In genomic region chr9:37902804-37903580, GRCh38 we compare ENCODE assay signal across 8 cellular contexts. TPM values are rescaled to one million over a fixed set of nuclear protein-coding genes. Genes with fewer than 3 reads are reported as not detected.
DNase-seq lines count a peak whose midpoint lies in the region; ATAC-seq and TF ChIP-seq lines count a peak whose summit lies in the region.

No MANE protein-coding gene starts in this region.

- ATAC-seq in HG03066 (IDR thresholded peaks at IDR 0.05; ENCODE audit: low read depth, unreplicated experiment): peak; percentile 16

- no peaks in the 10 kb centered on the region for H3K9me3 ChIP-seq in ovary

- peak; percentile 19 for DNase-seq in stimulated activated CD4-positive, alpha-beta T cell treated with anti-CD3 and anti-CD28 coated beads, Interleukin-15, amount 100 ng/mL, for 24 hours
- DNase-seq in stimulated activated CD4-positive, alpha-beta T cell treated with anti-CD3 and anti-CD28 coated beads, Interleukin-4, amount 100 ng/mL, for 4 hours: no peak
- DNase-seq in SW480 (ENCODE audit: low spot score): peak; percentile 43
- peak; percentile 48 for DNase-seq in fibroblast of gingiva (ENCODE audit: low read depth)
- DNase-seq in ovary: no peak
- no peak for DNase-seq in COR-L47 (lab: John Stamatoyannopoulos, UW)
- no peak for DNase-seq in stimulated activated CD4-positive, alpha-beta T cell treated with anti-CD3 and anti-CD28 coated beads, Interleukin-1b, Interleukin-23, amount 100 ng/mL, for 48 hours

- no peak for TF ChIP-seq EP300 in ovary (IDR thresholded peaks at IDR 0.05)

- no peak for TF ChIP-seq POLR2A in ovary (IDR thresholded peaks at IDR 0.05)

- H3K4me1 ChIP-seq in ovary (ENCODE audit: insufficient read depth): peaks cover 6% of the 10 kb centered on the region

- TF ChIP-seq CTCF in ovary (IDR thresholded peaks at IDR 0.05): no peak

- H3K36me3 ChIP-seq in ovary: no peaks in the 10 kb centered on the region

- WGBS in ovary, 3 donors: 7 to 8% (median 7%) methylated on average over 14 of the region's 14 CpGs

- H3K4me3 ChIP-seq in ovary: peak overlapping the region; percentile 93

- no peaks in the 10 kb centered on the region for H3K27me3 ChIP-seq in ovary

- H3K27ac ChIP-seq in ovary: no peak overlapping the region

- intact Hi-C loops in ovary (cut with DNase I): no loop called here

RNA-seq across cellular contexts. Expression of gene SLC25A51, which starts 0.9 kb away (rescaled TPM):
- total RNA-seq in ovary: 10 to 100 TPM; 11.7 to 24.1 (median 21.3) TPM
- polyA plus RNA-seq in ovary: 10 to 100 TPM in 1 of 2 donors, 1 to 10 TPM in 1; 5.1 to 11.7 TPM

Comparison
In these comparisons a context has a peak if more than half of its experiments do, and no peak if none do; other contexts are left out.
1. DNase-seq: peak in stimulated activated CD4-positive, alpha-beta T cell treated with anti-CD3 and anti-CD28 coated beads, Interleukin-15, amount 100 ng/mL, for 24 hours (single experiment), SW480 (single experiment) and fibroblast of gingiva (single experiment); none in stimulated activated CD4-positive, alpha-beta T cell treated with anti-CD3 and anti-CD28 coated beads, Interleukin-4, amount 100 ng/mL, for 4 hours (0 of 2), ovary (0 of 5), COR-L47 (single experiment) and stimulated activated CD4-positive, alpha-beta T cell treated with anti-CD3 and anti-CD28 coated beads, Interleukin-1b, Interleukin-23, amount 100 ng/mL, for 48 hours (single experiment).